Comparison of ENCODE assay signal across 21 cellular contexts in the genomic region with DNA sequence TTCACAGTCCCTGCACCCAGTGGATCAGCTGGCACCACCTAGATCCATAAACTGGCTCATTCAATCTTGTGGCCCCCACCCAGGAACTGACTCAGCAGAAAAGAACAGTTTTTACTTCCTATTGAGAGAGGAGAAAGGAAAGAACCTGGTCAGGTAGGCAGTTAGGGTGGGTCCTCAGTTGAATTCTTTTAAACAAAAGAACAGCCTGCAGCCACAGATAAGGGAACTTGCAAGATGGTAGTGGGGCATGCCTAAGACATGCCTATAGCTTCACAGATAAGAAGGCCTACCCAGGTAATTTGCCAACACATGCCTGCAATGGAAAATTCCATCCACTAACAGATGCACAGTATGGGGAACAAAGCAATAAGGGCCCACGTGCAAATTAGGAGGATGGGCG.
A peak's percentile ranks its signal among the peaks of the same experiment; 100 is the strongest.
DNase-seq lines count a peak whose midpoint lies in the region; ATAC-seq, FAIRE-seq and TF ChIP-seq lines count a peak whose summit lies in the region.
"Had no signal": no experiment of that assay in that cellular context is flagged by ENCODE, and none has a peak within 500 bp of the region (broad histone marks: within the 10 kb centered on the region; RNA-seq: fewer than 3 reads in every experiment).

No MANE protein-coding gene starts in this region.

- H3K27ac Mint-ChIP-seq in GM23338, result peak overlapping the region; percentile 56; the same call in 1 of the 2 replicates
- H3K27ac Mint-ChIP-seq in astrocyte (ENCODE audit: unreplicated experiment), result peak overlapping the region; percentile 78
- H3K27ac Mint-ChIP-seq in immature natural killer cell, result no peak overlapping the region
- H3K27ac Mint-ChIP-seq: CD4-positive, alpha-beta T cell; HFFc6; IgD-negative memory B cell had no signal

- H3K4me3 ChIP-seq in GM23338, result no peak overlapping the region
- no peak overlapping the region for H3K4me3 ChIP-seq in astrocyte (ENCODE audit: insufficient read depth, low read depth, low read length)
- H3K4me3 ChIP-seq in epithelial cell of esophagus (ENCODE audit: low read length), result no peak overlapping the region
- H3K4me3 ChIP-seq in heart right ventricle, result no peak overlapping the region
- H3K4me3 ChIP-seq: A549 had no signal

- intact Hi-C loops in heart right ventricle (cut with DNase I), result no loop called here

- H3K9me3 Mint-ChIP-seq in GM23338 (no peaks in the 10 kb centered on the region), astrocyte (ENCODE audit: unreplicated experiment) (no peaks in the 10 kb centered on the region), immature natural killer cell (no peaks in the 10 kb centered on the region)
- H3K9me3 Mint-ChIP-seq: CD4-positive, alpha-beta T cell; HFFc6; IgD-negative memory B cell had no signal

- H3K36me3 ChIP-seq in GM23338 (ENCODE audit: insufficient read depth) (no peaks in the 10 kb centered on the region), astrocyte (ENCODE audit: insufficient read depth, low read length) (no peaks in the 10 kb centered on the region), heart right ventricle (no peaks in the 10 kb centered on the region)

- DNase-seq in GM23338 (ENCODE audit: low spot score) (peak; percentile 7), astrocyte (ENCODE audit: low read depth) (no peak), epithelial cell of esophagus (ENCODE audit: low read depth) (peak; percentile 88), iPS DF 19.7 (ENCODE audit: low read depth, low spot score) (peak; percentile 3), heart right ventricle (no peak), immature natural killer cell (no peak)
- DNase-seq: AML-193; CD4-positive, alpha-beta T cell; DMS153; DMS79 treated with DMSO at 0.1 percent for 48 hours; GF-D8; HCEC 1CT; HFFc6 had no signal

- FAIRE-seq in astrocyte (lab: Jason Lieb, UNC), result no peak
- FAIRE-seq: A549, H54, HepG2 had no signal

- no peaks in the 10 kb centered on the region for H3K4me1 Mint-ChIP-seq in GM23338
- H3K4me1 Mint-ChIP-seq in astrocyte (ENCODE audit: low read depth, unreplicated experiment), result peaks cover 3% of the 10 kb centered on the region
- H3K4me1 Mint-ChIP-seq in immature natural killer cell, result no peaks in the 10 kb centered on the region
- H3K4me1 Mint-ChIP-seq: IgD-negative memory B cell had no signal

- H2AFZ ChIP-seq in GM23338 (no peak overlapping the region), astrocyte (ENCODE audit: low read depth, low read length) (no peak overlapping the region)

- H3K36me3 Mint-ChIP-seq in GM23338 (ENCODE audit: low read depth), result peaks cover 6% of the 10 kb centered on the region; the same call in 2 of the 3 replicates
- no peaks in the 10 kb centered on the region for H3K36me3 Mint-ChIP-seq in astrocyte (ENCODE audit: low read depth, unreplicated experiment)
- no peaks in the 10 kb centered on the region for H3K36me3 Mint-ChIP-seq in immature natural killer cell
- H3K36me3 Mint-ChIP-seq: IgD-negative memory B cell had no signal

- H3K4me3 Mint-ChIP-seq in GM23338 (no peak overlapping the region), astrocyte (ENCODE audit: unreplicated experiment) (no peak overlapping the region), immature natural killer cell (no peak overlapping the region)
- H3K4me3 Mint-ChIP-seq: CD4-positive, alpha-beta T cell; HFFc6; IgD-negative memory B cell had no signal

- H3K79me2 ChIP-seq in GM23338 (replicated peaks; ENCODE audit: insufficient read depth) (no peaks in the 10 kb centered on the region), astrocyte (ENCODE audit: insufficient read depth, low read length) (no peaks in the 10 kb centered on the region)

- H3K27ac ChIP-seq in GM23338 (ENCODE audit: low read depth) (no peak overlapping the region), astrocyte (ENCODE audit: low read depth, low read length) (no peak overlapping the region), heart right ventricle (no peak overlapping the region)
- H3K27ac ChIP-seq: 22Rv1, A549, C4-2B had no signal

- 87 to 91% methylated on average over 2 of the region's 2 CpGs for WGBS in heart right ventricle, 2 donors

- H3K9ac ChIP-seq in astrocyte (ENCODE audit: low read length), result no peak overlapping the region

- H3K27me3 Mint-ChIP-seq in GM23338 (ENCODE audit: insufficient read depth, low read depth, poor library complexity) (no peaks in the 10 kb centered on the region), astrocyte (ENCODE audit: low read depth, unreplicated experiment) (no peaks in the 10 kb centered on the region), immature natural killer cell (ENCODE audit: low read depth in 3 of 3) (no peaks in the 10 kb centered on the region)
- H3K27me3 Mint-ChIP-seq: CD4-positive, alpha-beta T cell; IgD-negative memory B cell had no signal

- H3K4me2 ChIP-seq in GM23338, result no peak overlapping the region
- H3K4me2 ChIP-seq in astrocyte (ENCODE audit: low read length), result no peak overlapping the region
- H3K4me2 ChIP-seq: A549 had no signal

- H3F3A ChIP-seq in GM23338 (replicated peaks; ENCODE audit: low read depth), result no peaks in the 10 kb centered on the region

- no peak for TF ChIP-seq CTCF in GM23338 (conservative IDR thresholded peaks at IDR 0.05; ENCODE audit: low read depth in 2 of 2)
- TF ChIP-seq CTCF in astrocyte (IDR thresholded peaks at IDR 0.05; ENCODE audit: insufficient read depth, low read depth, low read length), result no peak
- peak; percentile 3 for TF ChIP-seq CTCF in epithelial cell of esophagus (IDR thresholded peaks at IDR 0.05; ENCODE audit: insufficient read depth, low read depth, low read length, missing control alignments)
- no peak for TF ChIP-seq CTCF in heart right ventricle (IDR thresholded peaks at IDR 0.05)

- H3K9me2 ChIP-seq in GM23338 (ENCODE audit: insufficient read depth), result no peaks in the 10 kb centered on the region

- no peaks in the 10 kb centered on the region for H3K4me1 ChIP-seq in GM23338 (ENCODE audit: insufficient read depth)
- H3K4me1 ChIP-seq in astrocyte (ENCODE audit: insufficient read depth, low read length), result no peaks in the 10 kb centered on the region
- no peaks in the 10 kb centered on the region for H3K4me1 ChIP-seq in heart right ventricle
- H3K4me1 ChIP-seq: A549 had no signal

- ATAC-seq in GM23338 (no peak), heart right ventricle (no peak), GM19452 (IDR thresholded peaks at IDR 0.05; ENCODE audit: unreplicated experiment) (no peak), GM21529 (IDR thresholded peaks at IDR 0.05; ENCODE audit: unreplicated experiment) (no peak)
- ATAC-seq: A549, HepG2 had no signal

- H3K27me3 ChIP-seq in GM23338 (ENCODE audit: insufficient read depth) (no peaks in the 10 kb centered on the region), astrocyte (ENCODE audit: insufficient read depth, low read length) (no peaks in the 10 kb centered on the region), heart right ventricle (no peaks in the 10 kb centered on the region)

- H3K9me3 ChIP-seq in astrocyte (ENCODE audit: insufficient read depth, low read depth, low read length) (no peaks in the 10 kb centered on the region), heart right ventricle (no peaks in the 10 kb centered on the region)
- H3K9me3 ChIP-seq: A549 had no signal

- H4K20me1 ChIP-seq in GM23338 (replicated peaks; ENCODE audit: insufficient read depth), result no peaks in the 10 kb centered on the region
- H4K20me1 ChIP-seq in astrocyte (ENCODE audit: insufficient read depth, low read length), result no peaks in the 10 kb centered on the region

TF ChIP-seq in GM23338, 12 proteins besides CTCF, POLR2A, EP300 and RAD21 (continues in another document):
- TF ChIP-seq EZH2phosphoT487 (IDR thresholded peaks at IDR 0.05; ENCODE audit: unreplicated experiment) (no peak), NANOG (IDR thresholded peaks at IDR 0.05; ENCODE audit: borderline replicate concordance) (no peak), ZNF114 (CRISPR knock-in tag; IDR thresholded peaks at IDR 0.05) (no peak), REST (IDR thresholded peaks at IDR 0.05; ENCODE audit: unreplicated experiment) (no peak), EZH2 (IDR thresholded peaks at IDR 0.05; ENCODE audit: low read depth, unreplicated experiment) (no peak), CREB1 (CRISPR knock-in tag; IDR thresholded peaks at IDR 0.05; ENCODE audit: low read depth) (no peak), STAT1 (IDR thresholded peaks at IDR 0.05; ENCODE audit: unreplicated experiment) (no peak), JUNB (IDR thresholded peaks at IDR 0.05; ENCODE audit: unreplicated experiment) (no peak), ZNF331 (CRISPR knock-in tag; IDR thresholded peaks at IDR 0.05; ENCODE audit: low read depth) (no peak)
- TF ChIP-seq, protein P1, sequence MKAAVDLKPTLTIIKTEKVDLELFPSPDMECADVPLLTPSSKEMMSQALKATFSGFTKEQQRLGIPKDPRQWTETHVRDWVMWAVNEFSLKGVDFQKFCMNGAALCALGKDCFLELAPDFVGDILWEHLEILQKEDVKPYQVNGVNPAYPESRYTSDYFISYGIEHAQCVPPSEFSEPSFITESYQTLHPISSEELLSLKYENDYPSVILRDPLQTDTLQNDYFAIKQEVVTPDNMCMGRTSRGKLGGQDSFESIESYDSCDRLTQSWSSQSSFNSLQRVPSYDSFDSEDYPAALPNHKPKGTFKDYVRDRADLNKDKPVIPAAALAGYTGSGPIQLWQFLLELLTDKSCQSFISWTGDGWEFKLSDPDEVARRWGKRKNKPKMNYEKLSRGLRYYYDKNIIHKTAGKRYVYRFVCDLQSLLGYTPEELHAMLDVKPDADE (IDR thresholded peaks at IDR 0.05), result no peak

Comparison
In these comparisons a context has a peak if more than half of its experiments do, and no peak if none do; other contexts are left out.
1. DNase-seq: peak in GM23338 (single experiment), epithelial cell of esophagus (single experiment) and iPS DF 19.7 (single experiment); none in astrocyte (single experiment), heart right ventricle (0 of 2) and immature natural killer cell (0 of 3).
2. H3K27ac Mint-ChIP-seq: peak in GM23338 (single experiment) and astrocyte (single experiment); none in immature natural killer cell (0 of 6).